18 cellular contexts compared by ENCODE assay signal in genomic region chr13:97385854-97386253, GRCh38. TPM values are rescaled to one million over a fixed set of nuclear protein-coding genes. Genes with fewer than 3 reads are reported as not detected.
DNase-seq lines count a peak whose midpoint lies in the region; ATAC-seq and TF ChIP-seq lines count a peak whose summit lies in the region.
"Had no signal": no experiment of that assay in that cellular context is flagged by ENCODE, and none has a peak within 500 bp of the region (broad histone marks: within the 10 kb centered on the region; RNA-seq: fewer than 3 reads in every experiment).

No MANE protein-coding gene starts in this region.

- H3K27ac ChIP-seq in GM23248 (no peak overlapping the region), foreskin keratinocyte (no peak overlapping the region), stomach (peak overlapping the region in 3 of 5 donors; percentile 4 to 48 (median 11)), uterus (no peak overlapping the region)
- H3K27ac ChIP-seq: brain microvascular endothelial cell had no signal

- no peak overlapping the region for H3K4me3 ChIP-seq in GM23248
- no peak overlapping the region for H3K4me3 ChIP-seq in stomach
- H3K4me3 ChIP-seq in uterus = no peak overlapping the region
- H3K4me3 ChIP-seq: smooth muscle cell had no signal

- peak; percentile 69 for ATAC-seq in activated T-helper 17 cell treated with anti-CD3 and anti-CD28 coated beads, Interleukin-2, amount 50 U/mL, for 72 hours (replicated peaks)
- ATAC-seq in foreskin keratinocyte = peak; percentile 91

- no peaks in the 10 kb centered on the region; the same call in 1 of the 2 replicates for H3K79me2 ChIP-seq in GM23248 (ENCODE audit: insufficient read depth)

- no peak for TF ChIP-seq CTCF in foreskin keratinocyte (conservative IDR thresholded peaks at IDR 0.05)
- no peak for TF ChIP-seq CTCF in stomach (IDR thresholded peaks at IDR 0.05)
- no peak for TF ChIP-seq CTCF in uterus (IDR thresholded peaks at IDR 0.05)

- no peak overlapping the region for H2AFZ ChIP-seq in GM23248

- H3K36me3 Mint-ChIP-seq in activated T-helper 17 cell treated with anti-CD3 and anti-CD28 coated beads, Interleukin-2, amount 50 U/mL, for 72 hours (ENCODE audit: low read depth) = peaks cover 36% of the 10 kb centered on the region
- peaks cover 26% of the 10 kb centered on the region for H3K36me3 Mint-ChIP-seq in activated T-cell treated with anti-CD3 and anti-CD28 coated beads, Interleukin-2, amount 50 U/mL, for 24 hours (ENCODE audit: low read depth)

- H3K4me2 ChIP-seq in GM23248 (ENCODE audit: unreplicated experiment) = peak overlapping the region; percentile 49
- H3K4me2 ChIP-seq: smooth muscle cell had no signal

- no peaks in the 10 kb centered on the region for H3K9me2 ChIP-seq in GM23248 (ENCODE audit: insufficient read depth)

- peaks cover 4% of the 10 kb centered on the region for H3K9me3 Mint-ChIP-seq in activated T-helper 17 cell treated with anti-CD3 and anti-CD28 coated beads, Interleukin-2, amount 50 U/mL, for 72 hours
- H3K9me3 Mint-ChIP-seq in activated T-cell treated with anti-CD3 and anti-CD28 coated beads, Interleukin-2, amount 50 U/mL, for 24 hours = no peaks in the 10 kb centered on the region
- H3K9me3 Mint-ChIP-seq: activated naive CD4-positive, alpha-beta T cell treated with anti-CD3 and anti-CD28 coated beads, Interleukin-2, amount 10 ng/mL, durations not matched to agents 7 days and 5 days; H9 had no signal

- peaks cover 22% of the 10 kb centered on the region for H3F3A ChIP-seq in GM23248 (ENCODE audit: insufficient read depth)

- peaks cover 13% of the 10 kb centered on the region for H3K4me1 Mint-ChIP-seq in activated T-helper 17 cell treated with anti-CD3 and anti-CD28 coated beads, Interleukin-2, amount 50 U/mL, for 72 hours
- H3K4me1 Mint-ChIP-seq in activated T-cell treated with anti-CD3 and anti-CD28 coated beads, Interleukin-2, amount 50 U/mL, for 24 hours (ENCODE audit: low read depth) = peaks cover 25% of the 10 kb centered on the region
- H3K4me1 Mint-ChIP-seq: H9 had no signal

- no peak overlapping the region for H3K9ac ChIP-seq in GM23248

- H3K27ac Mint-ChIP-seq in activated T-helper 17 cell treated with anti-CD3 and anti-CD28 coated beads, Interleukin-2, amount 50 U/mL, for 72 hours = no peak overlapping the region
- no peak overlapping the region for H3K27ac Mint-ChIP-seq in activated T-cell treated with anti-CD3 and anti-CD28 coated beads, Interleukin-2, amount 50 U/mL, for 24 hours
- H3K27ac Mint-ChIP-seq: activated CD4-positive, alpha-beta T cell treated with anti-CD3 and anti-CD28 coated beads, Interleukin-2, amount 10 ng/mL, durations not matched to agents 24 days and 14 days; activated naive CD4-positive, alpha-beta T cell treated with anti-CD3 and anti-CD28 coated beads, Interleukin-2, amount 10 ng/mL, durations not matched to agents 7 days and 5 days; H9 had no signal

- no peaks in the 10 kb centered on the region for H3K27me3 Mint-ChIP-seq in activated T-helper 17 cell treated with anti-CD3 and anti-CD28 coated beads, Interleukin-2, amount 50 U/mL, for 72 hours
- no peaks in the 10 kb centered on the region for H3K27me3 Mint-ChIP-seq in activated T-cell treated with anti-CD3 and anti-CD28 coated beads, Interleukin-2, amount 50 U/mL, for 24 hours
- H3K27me3 Mint-ChIP-seq: activated CD4-positive, alpha-beta T cell treated with anti-CD3 and anti-CD28 coated beads, Interleukin-2, amount 10 ng/mL, durations not matched to agents 24 days and 14 days; activated naive CD4-positive, alpha-beta T cell treated with anti-CD3 and anti-CD28 coated beads, Interleukin-2, amount 10 ng/mL, durations not matched to agents 7 days and 5 days had no signal

- peak; percentile 27 for DNase-seq in GM23248
- peak; percentile 45 to 79 for DNase-seq in foreskin keratinocyte
- DNase-seq in stomach = no peak
- no peak for DNase-seq in NCI-H1048 (lab: John Stamatoyannopoulos, UW)
- DNase-seq in activated T-cell treated with anti-CD3 and anti-CD28 coated beads, Interleukin-2, amount 50 U/mL, for 24 hours = no peak
- no peak for DNase-seq in uterus
- DNase-seq in midbrain (lab: John Stamatoyannopoulos, UW) = no peak
- DNase-seq: activated CD4-positive, alpha-beta T cell treated with anti-CD3 and anti-CD28 coated beads, Interleukin-2, amount 10 ng/mL, durations not matched to agents 24 days and 14 days; activated naive CD4-positive, alpha-beta T cell treated with anti-CD3 and anti-CD28 coated beads, Interleukin-2, amount 10 ng/mL, durations not matched to agents 7 days and 5 days; brain microvascular endothelial cell; Calu3; H9; hypothalamus; left cardiac atrium; NCI-H1930; NCI-H524 treated with DMSO at 0.1 percent for 48 hours had no signal

- no peaks in the 10 kb centered on the region for H3K9me3 ChIP-seq in GM23248 (ENCODE audit: low read depth)
- H3K9me3 ChIP-seq in stomach = no peaks in the 10 kb centered on the region
- H3K9me3 ChIP-seq in uterus = no peaks in the 10 kb centered on the region

- TF ChIP-seq POLR2A in stomach (IDR thresholded peaks at IDR 0.05) = no peak
- no peak for TF ChIP-seq POLR2A in uterus (IDR thresholded peaks at IDR 0.05)

- H3K27me3 ChIP-seq in GM23248 (replicated peaks; ENCODE audit: insufficient read depth) (no peaks in the 10 kb centered on the region), foreskin keratinocyte (no peaks in the 10 kb centered on the region), stomach (no peaks in the 10 kb centered on the region), uterus (no peaks in the 10 kb centered on the region)
- H3K27me3 ChIP-seq: brain microvascular endothelial cell had no signal

- no peak for TF ChIP-seq EP300 in stomach (IDR thresholded peaks at IDR 0.05)

- intact Hi-C loops in stomach (cut with DNase I; ENCODE audit: low total_unique reads) (no loop called here), uterus (cut with DNase I; ENCODE audit: low total_unique reads) (no loop called here)

- in situ Hi-C loops in GM23248 (cut with MboI) = no loop called here

- no peak overlapping the region for H3K4me3 Mint-ChIP-seq in activated T-helper 17 cell treated with anti-CD3 and anti-CD28 coated beads, Interleukin-2, amount 50 U/mL, for 72 hours
- no peak overlapping the region for H3K4me3 Mint-ChIP-seq in activated T-cell treated with anti-CD3 and anti-CD28 coated beads, Interleukin-2, amount 50 U/mL, for 24 hours
- H3K4me3 Mint-ChIP-seq: activated CD4-positive, alpha-beta T cell treated with anti-CD3 and anti-CD28 coated beads, Interleukin-2, amount 10 ng/mL, durations not matched to agents 24 days and 14 days; activated naive CD4-positive, alpha-beta T cell treated with anti-CD3 and anti-CD28 coated beads, Interleukin-2, amount 10 ng/mL, durations not matched to agents 7 days and 5 days; H9 had no signal

- 81 to 84% methylated on average over 3 of the region's 3 CpGs for WGBS in GM23248 (ENCODE audit: low coverage in 1 of 2, low lambda C conversion rate in 2 of 2, missing lambda C conversion rate in 2 of 2), 2 experiments
- 93 to 98% (median 96%) methylated on average over 3 of the region's 3 CpGs for WGBS in stomach, 5 donors

- no peaks in the 10 kb centered on the region for H4K20me1 ChIP-seq in GM23248 (ENCODE audit: insufficient read depth)

- H3K36me3 ChIP-seq in GM23248 (ENCODE audit: low read depth) = peaks cover 4% of the 10 kb centered on the region; the same call in 1 of the 2 replicates
- peaks cover 0 to 59% (median 37%) of the 10 kb centered on the region in 4 donors for H3K36me3 ChIP-seq in stomach
- H3K36me3 ChIP-seq in uterus = no peaks in the 10 kb centered on the region

- peaks cover 26% of the 10 kb centered on the region for H3K4me1 ChIP-seq in GM23248 (ENCODE audit: insufficient read depth)
- no peaks in the 10 kb centered on the region for H3K4me1 ChIP-seq in foreskin keratinocyte
- H3K4me1 ChIP-seq in stomach = peaks cover 0 to 6% (median 0%) of the 10 kb centered on the region in 4 donors
- H3K4me1 ChIP-seq in uterus = no peaks in the 10 kb centered on the region

RNA-seq across cellular contexts. Expression of gene RAP2A, which starts 48.1 kb away (rescaled TPM):
- total RNA-seq in GM23248 (2014; rRNA removed; shearing (Covaris generic)) = 22.3 and 23.9 TPM in 2 replicates
- polyA plus RNA-seq in GM23248 (2016; fragmentation: Nextera tagmentation; extraction: Ambion mirVana) (3.4 and 3.8 TPM in 2 replicates), foreskin keratinocyte (5.1 and 5.9 TPM in 2 replicates), stomach (1 to 10 TPM; 3.8 to 8.4 (median 7.0) TPM)
- 10 to 100 TPM; 15.5 to 23.6 TPM for total RNA-seq in activated T-helper 17 cell treated with anti-CD3 and anti-CD28 coated beads, Interleukin-2, amount 50 U/mL, for 72 hours
- total RNA-seq in foreskin keratinocyte (21.9 and 23.7 TPM in 2 replicates), stomach (10 to 100 TPM in 3 of 5 donors, 1 to 10 TPM in 2; 2.6 to 51.0 (median 17.5) TPM), uterus (10 to 100 TPM in 3 of 4 donors, 1 to 10 TPM in 1; 7.9 to 76.9 (median 24.2) TPM)

Comparison
In these comparisons a context has a peak if more than half of its experiments do, and no peak if none do; other contexts are left out.
1. DNase-seq: peak in GM23248 (single experiment) and foreskin keratinocyte (2 of 2); none in stomach (single experiment), NCI-H1048 (single experiment), activated T-cell treated with anti-CD3 and anti-CD28 coated beads, Interleukin-2, amount 50 U/mL, for 24 hours (single experiment), uterus (0 of 2) and midbrain (single experiment).
2. H3K27ac ChIP-seq: peak in stomach (3 of 5); none in GM23248 (single experiment), foreskin keratinocyte (single experiment) and uterus (0 of 2).